Comparison of ENCODE assay signal across 1 cellular context in genomic region chr3:151178208-151178845, GRCh38.
TF ChIP-seq lines count a peak whose summit lies in the region.

No MANE protein-coding gene starts in this region.

TF ChIP-seq in GM23338, 12 proteins besides CTCF, POLR2A, EP300 and RAD21 (continued from another document):
- TF ChIP-seq, protein P1, sequence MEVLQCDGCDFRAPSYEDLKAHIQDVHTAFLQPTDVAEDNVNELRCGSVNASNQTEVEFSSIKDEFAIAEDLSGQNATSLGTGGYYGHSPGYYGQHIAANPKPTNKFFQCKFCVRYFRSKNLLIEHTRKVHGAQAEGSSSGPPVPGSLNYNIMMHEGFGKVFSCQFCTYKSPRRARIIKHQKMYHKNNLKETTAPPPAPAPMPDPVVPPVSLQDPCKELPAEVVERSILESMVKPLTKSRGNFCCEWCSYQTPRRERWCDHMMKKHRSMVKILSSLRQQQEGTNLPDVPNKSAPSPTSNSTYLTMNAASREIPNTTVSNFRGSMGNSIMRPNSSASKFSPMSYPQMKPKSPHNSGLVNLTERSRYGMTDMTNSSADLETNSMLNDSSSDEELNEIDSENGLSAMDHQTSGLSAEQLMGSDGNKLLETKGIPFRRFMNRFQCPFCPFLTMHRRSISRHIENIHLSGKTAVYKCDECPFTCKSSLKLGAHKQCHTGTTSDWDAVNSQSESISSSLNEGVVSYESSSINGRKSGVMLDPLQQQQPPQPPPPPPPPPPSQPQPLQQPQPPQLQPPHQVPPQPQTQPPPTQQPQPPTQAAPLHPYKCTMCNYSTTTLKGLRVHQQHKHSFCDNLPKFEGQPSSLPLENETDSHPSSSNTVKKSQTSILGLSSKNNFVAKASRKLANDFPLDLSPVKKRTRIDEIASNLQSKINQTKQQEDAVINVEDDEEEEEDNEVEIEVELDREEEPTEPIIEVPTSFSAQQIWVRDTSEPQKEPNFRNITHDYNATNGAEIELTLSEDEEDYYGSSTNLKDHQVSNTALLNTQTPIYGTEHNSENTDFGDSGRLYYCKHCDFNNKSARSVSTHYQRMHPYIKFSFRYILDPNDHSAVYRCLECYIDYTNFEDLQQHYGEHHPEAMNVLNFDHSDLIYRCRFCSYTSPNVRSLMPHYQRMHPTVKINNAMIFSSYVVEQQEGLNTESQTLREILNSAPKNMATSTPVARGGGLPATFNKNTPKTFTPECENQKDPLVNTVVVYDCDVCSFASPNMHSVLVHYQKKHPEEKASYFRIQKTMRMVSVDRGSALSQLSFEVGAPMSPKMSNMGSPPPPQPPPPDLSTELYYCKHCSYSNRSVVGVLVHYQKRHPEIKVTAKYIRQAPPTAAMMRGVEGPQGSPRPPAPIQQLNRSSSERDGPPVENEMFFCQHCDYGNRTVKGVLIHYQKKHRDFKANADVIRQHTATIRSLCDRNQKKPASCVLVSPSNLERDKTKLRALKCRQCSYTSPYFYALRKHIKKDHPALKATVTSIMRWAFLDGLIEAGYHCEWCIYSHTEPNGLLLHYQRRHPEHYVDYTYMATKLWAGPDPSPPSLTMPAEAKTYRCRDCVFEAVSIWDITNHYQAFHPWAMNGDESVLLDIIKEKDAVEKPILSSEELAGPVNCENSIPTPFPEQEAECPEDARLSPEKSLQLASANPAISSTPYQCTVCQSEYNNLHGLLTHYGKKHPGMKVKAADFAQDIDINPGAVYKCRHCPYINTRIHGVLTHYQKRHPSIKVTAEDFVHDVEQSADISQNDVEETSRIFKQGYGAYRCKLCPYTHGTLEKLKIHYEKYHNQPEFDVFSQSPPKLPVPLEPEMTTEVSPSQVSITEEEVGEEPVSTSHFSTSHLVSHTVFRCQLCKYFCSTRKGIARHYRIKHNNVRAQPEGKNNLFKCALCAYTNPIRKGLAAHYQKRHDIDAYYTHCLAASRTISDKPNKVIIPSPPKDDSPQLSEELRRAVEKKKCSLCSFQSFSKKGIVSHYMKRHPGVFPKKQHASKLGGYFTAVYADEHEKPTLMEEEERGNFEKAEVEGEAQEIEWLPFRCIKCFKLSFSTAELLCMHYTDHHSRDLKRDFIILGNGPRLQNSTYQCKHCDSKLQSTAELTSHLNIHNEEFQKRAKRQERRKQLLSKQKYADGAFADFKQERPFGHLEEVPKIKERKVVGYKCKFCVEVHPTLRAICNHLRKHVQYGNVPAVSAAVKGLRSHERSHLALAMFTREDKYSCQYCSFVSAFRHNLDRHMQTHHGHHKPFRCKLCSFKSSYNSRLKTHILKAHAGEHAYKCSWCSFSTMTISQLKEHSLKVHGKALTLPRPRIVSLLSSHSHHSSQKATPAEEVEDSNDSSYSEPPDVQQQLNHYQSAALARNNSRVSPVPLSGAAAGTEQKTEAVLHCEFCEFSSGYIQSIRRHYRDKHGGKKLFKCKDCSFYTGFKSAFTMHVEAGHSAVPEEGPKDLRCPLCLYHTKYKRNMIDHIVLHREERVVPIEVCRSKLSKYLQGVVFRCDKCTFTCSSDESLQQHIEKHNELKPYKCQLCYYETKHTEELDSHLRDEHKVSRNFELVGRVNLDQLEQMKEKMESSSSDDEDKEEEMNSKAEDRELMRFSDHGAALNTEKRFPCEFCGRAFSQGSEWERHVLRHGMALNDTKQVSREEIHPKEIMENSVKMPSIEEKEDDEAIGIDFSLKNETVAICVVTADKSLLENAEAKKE (CRISPR knock-in tag; IDR thresholded peaks at IDR 0.05) = no peak
